19 cellular contexts compared by ENCODE assay signal in the genomic region with DNA sequence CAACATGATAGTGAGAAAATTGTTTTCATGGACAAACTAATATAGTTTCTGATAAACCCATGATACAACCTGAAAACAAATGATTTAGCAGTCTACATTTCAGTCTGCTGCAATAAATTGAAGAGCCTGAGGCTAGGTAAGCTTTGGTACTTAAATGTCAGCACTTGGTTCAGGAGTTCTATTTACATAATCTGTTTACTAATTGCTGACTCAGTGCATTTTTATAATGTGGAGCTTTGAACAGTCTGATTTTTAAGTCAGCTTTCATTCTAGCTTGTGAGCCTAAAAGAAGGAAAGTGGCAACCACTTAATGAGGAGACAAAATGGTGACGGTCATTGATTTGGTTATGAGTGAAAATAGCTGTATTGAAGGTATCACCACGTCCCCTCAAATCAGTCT.
DNase-seq lines count a peak whose midpoint lies in the region; ATAC-seq, FAIRE-seq and TF ChIP-seq lines count a peak whose summit lies in the region.
"Had no signal": no experiment of that assay in that cellular context is flagged by ENCODE, and none has a peak within 500 bp of the region (broad histone marks: within the 10 kb centered on the region; RNA-seq: fewer than 3 reads in every experiment).

No MANE protein-coding gene starts in this region.

- peak; percentile 62 for DNase-seq in NCI-H1436 treated with DMSO at 0.1 percent for 48 hours (lab: John Stamatoyannopoulos, UW)
- no peak for DNase-seq in NCI-H1436 (lab: John Stamatoyannopoulos, UW)
- DNase-seq in DMS53 treated with DMSO at 0.1 percent for 48 hours (lab: John Stamatoyannopoulos, UW; ENCODE audit: unreplicated experiment): peak; percentile 10
- DNase-seq in NCI-H774 (lab: John Stamatoyannopoulos, UW): peak; percentile 39
- no peak for DNase-seq in HepG2 (ENCODE audit: low spot score)
- DNase-seq in cerebellar nuclear complex (lab: John Stamatoyannopoulos, UW): no peak
- DNase-seq: CD4-positive, CD25-positive, alpha-beta regulatory T cell; DND-41; GDM1; GOT3; MG63; NCI-H1694; NCI-H2171 treated with DMSO at 0.1 percent for 48 hours; NCI-H526 treated with DMSO at 0.1 percent for 48 hours; SHP77 had no signal

- H4K20me1 ChIP-seq in HepG2 (ENCODE audit: insufficient read depth, low read length): no peaks in the 10 kb centered on the region

- ATAC-seq in HepG2 (no peak), GM19023 (IDR thresholded peaks at IDR 0.05; ENCODE audit: unreplicated experiment) (no peak), SK-N-SH treated with all-trans-retinoic acid at 6 μM for 48 hours (no peak)

- TF ChIP-seq POLR2A in HepG2 (IDR thresholded peaks at IDR 0.05; ENCODE audit: insufficient read depth in 1 of 2, low read depth in 2 of 2, low read length in 2 of 2): no peak

- no TSS peak for BruUV-seq in HepG2 (replicated peaks; lab: Mats Ljungman, UMichigan)

- no peaks in the 10 kb centered on the region; a peak in 1 of 5 replicates for H3K27me3 ChIP-seq in HepG2 (ENCODE audit: control insufficient read depth in 1 of 2, insufficient read depth in 2 of 2, low read length in 2 of 2)
- H3K27me3 ChIP-seq: MG63 had no signal

- no peak for TF ChIP-seq CTCF in HepG2 (CRISPR knock-in tag; IDR thresholded peaks at IDR 0.05)

- H2AFZ ChIP-seq in HepG2 (ENCODE audit: low read length): no peak overlapping the region

- in situ Hi-C loops in HepG2 (cut with HindIII; ENCODE audit: extremely low pct_ligation_motif_present, low pct_unique_long_range_greater_than_20kb): loop anchor here (25.0 kb wide), 1 partner anchor 383 kb away; no protein-coding TSS in a partner anchor

- POLR2A ChIA-PET in HepG2 (lab: Yijun Ruan, JAX): no interaction called here

- no peak for FAIRE-seq in HepG2 (lab: Jason Lieb, UNC)
- FAIRE-seq: A204.1, RCC 7860 had no signal

- H3K27ac ChIP-seq in HepG2 (ENCODE audit: extremely low read length, insufficient read depth, low read length): no peak overlapping the region

- no peak overlapping the region for H3K4me3 ChIP-seq in HepG2 (replicated peaks in 1 of 3; ENCODE audit: insufficient read depth in 1 of 3, low read depth in 2 of 3, low read length in 3 of 3)
- H3K4me3 ChIP-seq: MG63 had no signal

- intact Hi-C loops in HepG2 (cut with micrococcal nuclease; ENCODE audit: unreplicated experiment): no loop called here

- H3K36me3 ChIP-seq in HepG2 (replicated peaks in 1 of 2; ENCODE audit: control insufficient read depth in 1 of 2, insufficient read depth in 2 of 2, low read length in 2 of 2): no peaks in the 10 kb centered on the region
- H3K36me3 ChIP-seq: MG63 had no signal

- H3K4me2 ChIP-seq in HepG2 (ENCODE audit: low read depth, low read length): no peak overlapping the region

- TF ChIP-seq RAD21 in HepG2 (CRISPR knock-in tag; IDR thresholded peaks at IDR 0.05): no peak

- CTCF ChIA-PET in HepG2 (lab: Yijun Ruan, JAX; ENCODE audit: low intra/inter-chr PET ratio, low total read pairs): no interaction called here

- H3K9me3 ChIP-seq in HepG2 (ENCODE audit: low read length): no peaks in the 10 kb centered on the region
- H3K9me3 ChIP-seq: MG63 had no signal

- peaks cover 7% of the 10 kb centered on the region for H3K4me1 ChIP-seq in HepG2 (ENCODE audit: insufficient read depth, low read length)

- WGBS in HepG2 (ENCODE audit: low lambda C conversion rate): 6% methylated on average over 2 of the region's 2 CpGs

- no peak overlapping the region for H3K9ac ChIP-seq in HepG2 (ENCODE audit: insufficient read depth, low read depth, low read length)

- no peaks in the 10 kb centered on the region for H3K79me2 ChIP-seq in HepG2 (ENCODE audit: insufficient read depth, low read length)

- TF ChIP-seq EP300 in HepG2 (IDR thresholded peaks at IDR 0.05; ENCODE audit: low read depth in 2 of 2, low read length in 2 of 2): no peak
- no peak for TF ChIP-seq EP300 in HepG2 (CRISPR knock-in tag; IDR thresholded peaks at IDR 0.05; ENCODE audit: borderline replicate concordance)

TF ChIP-seq in HepG2, 621 proteins besides CTCF, POLR2A, EP300 and RAD21:
- TF ChIP-seq ZNF253 (CRISPR knock-in tag; IDR thresholded peaks at IDR 0.05; ENCODE audit: borderline replicate concordance) (no peak), MAFK (conservative IDR thresholded peaks at IDR 0.05 in 1 of 2, IDR thresholded peaks at IDR 0.05 in 1 of 2; ENCODE audit: low read length in 2 of 2) (peak; percentile 98 to 99), MAFF (IDR thresholded peaks at IDR 0.05; ENCODE audit: low read depth, low read length) (peak; percentile 99)

TF ChIP-seq in SK-N-SH treated with all-trans-retinoic acid at 6 μM for 48 hours, 23 proteins besides CTCF, POLR2A, EP300 and RAD21:
- TF ChIP-seq CSDC2 (CRISPR knock-in tag; IDR thresholded peaks at IDR 0.05) (no peak), GLIS3 (CRISPR knock-in tag; IDR thresholded peaks at IDR 0.05) (no peak), ZNF8 (CRISPR knock-in tag; IDR thresholded peaks at IDR 0.05) (no peak), ZFP30 (CRISPR knock-in tag; IDR thresholded peaks at IDR 0.05) (no peak), ISL1 (CRISPR knock-in tag; IDR thresholded peaks at IDR 0.05) (no peak), TOX (CRISPR knock-in tag; IDR thresholded peaks at IDR 0.05; ENCODE audit: borderline replicate concordance) (no peak), ARNTL (CRISPR knock-in tag; IDR thresholded peaks at IDR 0.05; ENCODE audit: borderline replicate concordance, low read depth) (no peak), ZC3H10 (CRISPR knock-in tag; IDR thresholded peaks at IDR 0.05) (no peak), SNAI2 (CRISPR knock-in tag; IDR thresholded peaks at IDR 0.05) (no peak), BACH2 (CRISPR knock-in tag; IDR thresholded peaks at IDR 0.05; ENCODE audit: borderline replicate concordance) (no peak), TCF4 (CRISPR knock-in tag; IDR thresholded peaks at IDR 0.05; ENCODE audit: borderline replicate concordance) (no peak), PPARA (CRISPR knock-in tag; IDR thresholded peaks at IDR 0.05; ENCODE audit: borderline replicate concordance) (no peak), ZFP3 (CRISPR knock-in tag; IDR thresholded peaks at IDR 0.05) (no peak), RARB (CRISPR knock-in tag; IDR thresholded peaks at IDR 0.05) (no peak)
- TF ChIP-seq, protein P1, sequence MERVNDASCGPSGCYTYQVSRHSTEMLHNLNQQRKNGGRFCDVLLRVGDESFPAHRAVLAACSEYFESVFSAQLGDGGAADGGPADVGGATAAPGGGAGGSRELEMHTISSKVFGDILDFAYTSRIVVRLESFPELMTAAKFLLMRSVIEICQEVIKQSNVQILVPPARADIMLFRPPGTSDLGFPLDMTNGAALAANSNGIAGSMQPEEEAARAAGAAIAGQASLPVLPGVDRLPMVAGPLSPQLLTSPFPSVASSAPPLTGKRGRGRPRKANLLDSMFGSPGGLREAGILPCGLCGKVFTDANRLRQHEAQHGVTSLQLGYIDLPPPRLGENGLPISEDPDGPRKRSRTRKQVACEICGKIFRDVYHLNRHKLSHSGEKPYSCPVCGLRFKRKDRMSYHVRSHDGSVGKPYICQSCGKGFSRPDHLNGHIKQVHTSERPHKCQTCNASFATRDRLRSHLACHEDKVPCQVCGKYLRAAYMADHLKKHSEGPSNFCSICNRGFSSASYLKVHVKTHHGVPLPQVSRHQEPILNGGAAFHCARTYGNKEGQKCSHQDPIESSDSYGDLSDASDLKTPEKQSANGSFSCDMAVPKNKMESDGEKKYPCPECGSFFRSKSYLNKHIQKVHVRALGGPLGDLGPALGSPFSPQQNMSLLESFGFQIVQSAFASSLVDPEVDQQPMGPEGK (CRISPR knock-in tag; IDR thresholded peaks at IDR 0.05; ENCODE audit: borderline replicate concordance): no peak
- TF ChIP-seq, protein P2, sequence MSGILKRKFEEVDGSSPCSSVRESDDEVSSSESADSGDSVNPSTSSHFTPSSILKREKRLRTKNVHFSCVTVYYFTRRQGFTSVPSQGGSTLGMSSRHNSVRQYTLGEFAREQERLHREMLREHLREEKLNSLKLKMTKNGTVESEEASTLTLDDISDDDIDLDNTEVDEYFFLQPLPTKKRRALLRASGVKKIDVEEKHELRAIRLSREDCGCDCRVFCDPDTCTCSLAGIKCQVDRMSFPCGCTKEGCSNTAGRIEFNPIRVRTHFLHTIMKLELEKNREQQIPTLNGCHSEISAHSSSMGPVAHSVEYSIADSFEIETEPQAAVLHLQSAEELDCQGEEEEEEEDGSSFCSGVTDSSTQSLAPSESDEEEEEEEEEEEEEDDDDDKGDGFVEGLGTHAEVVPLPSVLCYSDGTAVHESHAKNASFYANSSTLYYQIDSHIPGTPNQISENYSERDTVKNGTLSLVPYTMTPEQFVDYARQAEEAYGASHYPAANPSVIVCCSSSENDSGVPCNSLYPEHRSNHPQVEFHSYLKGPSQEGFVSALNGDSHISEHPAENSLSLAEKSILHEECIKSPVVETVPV (CRISPR knock-in tag; IDR thresholded peaks at IDR 0.05): no peak
- TF ChIP-seq, protein P3, sequence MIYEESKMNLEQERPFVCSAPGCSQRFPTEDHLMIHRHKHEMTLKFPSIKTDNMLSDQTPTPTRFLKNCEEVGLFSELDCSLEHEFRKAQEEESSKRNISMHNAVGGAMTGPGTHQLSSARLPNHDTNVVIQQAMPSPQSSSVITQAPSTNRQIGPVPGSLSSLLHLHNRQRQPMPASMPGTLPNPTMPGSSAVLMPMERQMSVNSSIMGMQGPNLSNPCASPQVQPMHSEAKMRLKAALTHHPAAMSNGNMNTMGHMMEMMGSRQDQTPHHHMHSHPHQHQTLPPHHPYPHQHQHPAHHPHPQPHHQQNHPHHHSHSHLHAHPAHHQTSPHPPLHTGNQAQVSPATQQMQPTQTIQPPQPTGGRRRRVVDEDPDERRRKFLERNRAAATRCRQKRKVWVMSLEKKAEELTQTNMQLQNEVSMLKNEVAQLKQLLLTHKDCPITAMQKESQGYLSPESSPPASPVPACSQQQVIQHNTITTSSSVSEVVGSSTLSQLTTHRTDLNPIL (CRISPR knock-in tag; IDR thresholded peaks at IDR 0.05; ENCODE audit: low read depth): no peak
- TF ChIP-seq, protein P4, sequence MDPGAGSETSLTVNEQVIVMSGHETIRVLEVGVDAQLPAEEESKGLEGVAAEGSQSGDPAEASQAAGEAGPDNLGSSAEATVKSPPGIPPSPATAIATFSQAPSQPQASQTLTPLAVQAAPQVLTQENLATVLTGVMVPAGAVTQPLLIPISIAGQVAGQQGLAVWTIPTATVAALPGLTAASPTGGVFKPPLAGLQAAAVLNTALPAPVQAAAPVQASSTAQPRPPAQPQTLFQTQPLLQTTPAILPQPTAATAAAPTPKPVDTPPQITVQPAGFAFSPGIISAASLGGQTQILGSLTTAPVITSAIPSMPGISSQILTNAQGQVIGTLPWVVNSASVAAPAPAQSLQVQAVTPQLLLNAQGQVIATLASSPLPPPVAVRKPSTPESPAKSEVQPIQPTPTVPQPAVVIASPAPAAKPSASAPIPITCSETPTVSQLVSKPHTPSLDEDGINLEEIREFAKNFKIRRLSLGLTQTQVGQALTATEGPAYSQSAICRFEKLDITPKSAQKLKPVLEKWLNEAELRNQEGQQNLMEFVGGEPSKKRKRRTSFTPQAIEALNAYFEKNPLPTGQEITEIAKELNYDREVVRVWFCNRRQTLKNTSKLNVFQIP (CRISPR knock-in tag; IDR thresholded peaks at IDR 0.05; ENCODE audit: borderline replicate concordance, low read depth): no peak

Comparison
In these comparisons a context has a peak if more than half of its experiments do, and no peak if none do; other contexts are left out.
1. DNase-seq: peak in NCI-H1436 treated with DMSO at 0.1 percent for 48 hours (single experiment), DMS53 treated with DMSO at 0.1 percent for 48 hours (single experiment) and NCI-H774 (single experiment); none in NCI-H1436 (single experiment), HepG2 (single experiment) and cerebellar nuclear complex (0 of 2).